In the genomic region with DNA sequence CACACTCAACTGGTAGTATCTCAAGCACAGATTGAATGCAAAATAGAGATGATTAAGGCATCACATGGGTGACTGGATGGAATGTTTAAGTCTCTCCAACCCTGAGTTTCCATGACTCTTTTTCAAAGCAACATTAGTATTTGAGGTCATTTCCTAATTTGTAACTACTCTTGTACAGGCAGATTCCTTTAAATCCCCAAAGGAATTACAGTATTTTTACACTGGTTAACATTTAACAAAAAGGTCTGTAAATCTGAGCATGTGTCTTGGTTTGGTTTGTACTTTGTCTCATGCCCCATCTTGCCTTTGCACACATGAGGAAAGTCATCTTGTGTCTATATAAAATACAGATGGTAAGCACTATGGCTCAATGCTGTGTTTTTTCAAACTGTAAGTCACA, we compare ENCODE assay signal across 14 cellular contexts. TPM values are rescaled to one million over a fixed set of nuclear protein-coding genes. Genes with fewer than 3 reads are reported as not detected.
DNase-seq lines count a peak whose midpoint lies in the region; ATAC-seq, FAIRE-seq and TF ChIP-seq lines count a peak whose summit lies in the region.
"Had no signal": no experiment of that assay in that cellular context is flagged by ENCODE, and none has a peak within 500 bp of the region (broad histone marks: within the 10 kb centered on the region; RNA-seq: fewer than 3 reads in every experiment).

No MANE protein-coding gene starts in this region.

- H4K20me1 ChIP-seq in fibroblast of lung (ENCODE audit: control insufficient read depth, extremely low read depth, insufficient read depth, low read length), result no peaks in the 10 kb centered on the region

- ATAC-seq in mucosa of descending colon, result peak; percentile 73
- no peak for ATAC-seq in GM21447 (IDR thresholded peaks at IDR 0.05; ENCODE audit: unreplicated experiment)
- ATAC-seq: activated T-cell treated with anti-CD3 and anti-CD28 coated beads, Interleukin-2, amount 50 U/mL, for 72 hours; body of pancreas had no signal

- peak overlapping the region; percentile 42 for H3K27ac ChIP-seq in fibroblast of lung (ENCODE audit: insufficient read depth, low read length)

- no peak for TF ChIP-seq CTCF in fibroblast of lung (conservative IDR thresholded peaks at IDR 0.05 in 1 of 2, IDR thresholded peaks at IDR 0.05 in 1 of 2; ENCODE audit: low read depth in 1 of 2, low read length in 2 of 2)
- TF ChIP-seq CTCF in mucosa of descending colon (IDR thresholded peaks at IDR 0.05), result no peak

- peaks cover 14% of the 10 kb centered on the region for H3K79me2 ChIP-seq in fibroblast of lung (ENCODE audit: control insufficient read depth, insufficient read depth, low read length)

- no peak overlapping the region for H3K9ac ChIP-seq in fibroblast of lung (ENCODE audit: insufficient read depth, low read length)

- H3K4me3 ChIP-seq in fibroblast of lung (replicated peaks in 1 of 4; ENCODE audit: control extremely low read depth in 1 of 4, insufficient read depth in 1 of 4, low read depth in 3 of 4, low read length in 4 of 4) (no peak overlapping the region), mucosa of descending colon (no peak overlapping the region)
- H3K4me3 ChIP-seq: body of pancreas had no signal

- peak overlapping the region; percentile 29 for H3K4me2 ChIP-seq in fibroblast of lung (ENCODE audit: extremely low read depth, insufficient read depth, low read length)

- DNase-seq in AG08396 (ENCODE audit: low spot score) (peak; percentile 19), RCC 7860 (ENCODE audit: low spot score) (peak; percentile 87), fibroblast of lung (ENCODE audit: low read depth in 2 of 2) (peak; percentile 37 to 67), mucosa of descending colon (no peak), erythroblast (lab: John Stamatoyannopoulos, UW) (no peak), SW480 (ENCODE audit: low spot score) (no peak), NCI-H146 treated with DMSO at 0.1 percent for 48 hours (lab: John Stamatoyannopoulos, UW; ENCODE audit: unreplicated experiment) (no peak)
- DNase-seq: activated CD4-positive, alpha-beta T cell treated with anti-CD3 and anti-CD28 coated beads, Interleukin-2, amount 50 U/mL, for 1 hour; activated T-cell treated with anti-CD3 and anti-CD28 coated beads, Interleukin-2, amount 50 U/mL, for 72 hours; BE2C; body of pancreas; posterior cingulate gyrus had no signal

- H3K9me3 ChIP-seq in fibroblast of lung (ENCODE audit: control insufficient read depth, insufficient read depth, low read depth, low read length) (no peaks in the 10 kb centered on the region), mucosa of descending colon (no peaks in the 10 kb centered on the region)
- H3K9me3 ChIP-seq: BE2C, body of pancreas had no signal

- no peak overlapping the region for H2AFZ ChIP-seq in fibroblast of lung (ENCODE audit: low read length)

- no peak for TF ChIP-seq POLR2A in erythroblast (IDR thresholded peaks at IDR 0.05; ENCODE audit: low read length)

- H3K27me3 ChIP-seq in fibroblast of lung (ENCODE audit: control insufficient read depth, insufficient read depth, low read length), result no peaks in the 10 kb centered on the region
- H3K27me3 ChIP-seq: BE2C, body of pancreas had no signal

- peaks cover 3% of the 10 kb centered on the region for H3K4me1 ChIP-seq in fibroblast of lung (ENCODE audit: control insufficient read depth, extremely low read depth, insufficient read depth, low read length)
- H3K4me1 ChIP-seq in mucosa of descending colon (ENCODE audit: low read depth), result peaks cover 12% of the 10 kb centered on the region
- H3K4me1 ChIP-seq: BE2C had no signal

- intact Hi-C loops in mucosa of descending colon (cut with DNase I, micrococcal nuclease), result no loop called here

- FAIRE-seq in RCC 7860 (lab: Jason Lieb, UNC), result peak; percentile 88
- FAIRE-seq: H1 had no signal

- H3K36me3 ChIP-seq in fibroblast of lung (ENCODE audit: control insufficient read depth, insufficient read depth, low read length) (no peaks in the 10 kb centered on the region), mucosa of descending colon (ENCODE audit: low read depth) (no peaks in the 10 kb centered on the region)

RNA-seq across cellular contexts. Expression of a gene that starts 15.1 kb away (rescaled TPM):
- total RNA-seq in fibroblast of lung, result 50.6 and 58.3 TPM in 2 replicates
- 21.1 and 21.5 TPM in 2 replicates for polyA plus RNA-seq in fibroblast of lung
- 19.7 and 20.8 TPM in 2 replicates for polyA plus RNA-seq in fibroblast of lung (2012)
- 5.3 and 6.4 TPM in 2 replicates for polyA minus RNA-seq in fibroblast of lung (ENCODE audit: low replicate concordance)
- total RNA-seq in mucosa of descending colon, result 10 to 100 TPM; 16.5 to 25.6 (median 21.0) TPM

RNA-seq across cellular contexts. Expression of a gene that starts 45.5 kb away (rescaled TPM):
- total RNA-seq in fibroblast of lung (9.8 and 12.2 TPM in 2 replicates), mucosa of descending colon (10 to 100 TPM in 2 of 3 donors, 1 to 10 TPM in 1; 8.1 to 13.3 (median 11.0) TPM)
- 20.1 and 27.4 TPM in 2 replicates for polyA plus RNA-seq in fibroblast of lung
- 12.4 and 16.4 TPM in 2 replicates for polyA plus RNA-seq in fibroblast of lung (2012)
- polyA minus RNA-seq in fibroblast of lung (ENCODE audit: low replicate concordance), result 13.9 and 23.7 TPM in 2 replicates

RNA-seq across cellular contexts. Expression of a gene that starts 57.0 kb away (rescaled TPM):
- total RNA-seq in fibroblast of lung, result 0.77 and 0.83 TPM in 2 replicates
- 0.36 and 0.76 TPM in 2 replicates for polyA plus RNA-seq in fibroblast of lung
- polyA plus RNA-seq in fibroblast of lung (2012), result 0.43 and 0.55 TPM in 2 replicates
- polyA minus RNA-seq in fibroblast of lung (ENCODE audit: low replicate concordance), result not detected in 2 replicates
- total RNA-seq in mucosa of descending colon, result 1 to 10 TPM in 2 of 3 donors, under 1 TPM in 1; 0.87 to 2.7 (median 1.7) TPM
- total RNA-seq: activated T-cell treated with anti-CD3 and anti-CD28 coated beads, Interleukin-2, amount 50 U/mL, for 72 hours had no signal

Comparison
In these comparisons a context has a peak if more than half of its experiments do, and no peak if none do; other contexts are left out.
1. DNase-seq: peak in AG08396 (single experiment), RCC 7860 (single experiment) and fibroblast of lung (2 of 2); none in mucosa of descending colon (0 of 3), erythroblast (0 of 2), SW480 (single experiment) and NCI-H146 treated with DMSO at 0.1 percent for 48 hours (single experiment).